ENCODE assay signal across 24 cellular contexts in the genomic region with DNA sequence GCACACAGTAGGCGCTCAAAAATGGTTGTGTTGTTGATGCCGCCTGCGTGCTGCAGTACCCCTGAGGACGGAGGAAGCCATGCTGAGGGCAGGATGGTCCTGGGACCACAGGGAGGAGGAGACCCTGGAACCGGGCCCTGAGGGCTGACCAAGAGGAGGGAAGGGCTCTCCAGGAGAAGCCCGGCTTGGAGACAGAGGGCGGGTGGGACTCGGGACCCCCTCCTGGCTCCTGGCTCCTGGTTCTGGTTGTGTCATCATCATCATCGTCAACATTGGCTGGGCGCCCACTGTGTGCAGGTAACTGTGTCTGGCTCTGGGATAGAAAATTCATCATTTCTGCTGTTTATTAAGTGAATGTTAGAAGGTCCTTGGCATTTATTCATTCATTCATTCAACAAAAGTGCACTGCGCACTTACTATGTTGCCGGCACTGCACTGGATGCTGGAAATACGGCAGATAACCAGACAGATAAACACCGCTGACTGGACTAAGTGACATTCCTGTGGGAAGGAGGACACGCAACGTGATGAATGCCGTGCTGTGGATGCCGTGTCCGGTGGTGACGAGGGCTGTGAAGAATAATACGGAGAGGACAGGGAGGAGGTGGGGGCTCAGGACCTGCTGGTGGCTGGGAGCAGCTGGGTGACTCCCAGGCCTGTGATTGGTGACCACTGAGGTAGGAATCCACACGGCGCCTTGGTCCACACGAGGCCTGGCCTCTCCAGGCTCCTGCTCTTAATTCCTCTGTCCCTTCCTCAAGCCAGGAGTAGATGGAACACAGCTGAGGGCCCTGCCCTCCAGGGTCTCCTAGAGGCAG. TPM values are rescaled to one million over a fixed set of nuclear protein-coding genes. Genes with fewer than 3 reads are reported as not detected.
A peak's percentile ranks its signal among the peaks of the same experiment; 100 is the strongest.
DNase-seq lines count a peak whose midpoint lies in the region; ATAC-seq and TF ChIP-seq lines count a peak whose summit lies in the region.
"Had no signal": no experiment of that assay in that cellular context is flagged by ENCODE, and none has a peak within 500 bp of the region (broad histone marks: within the 10 kb centered on the region; RNA-seq: fewer than 3 reads in every experiment).

No MANE protein-coding gene starts in this region.

- H3K27me3 ChIP-seq in neural progenitor cell (peaks cover 6% of the 10 kb centered on the region), aorta (ENCODE audit: control insufficient read depth in 1 of 2, insufficient read depth in 2 of 2, low read length in 1 of 2) (no peaks in the 10 kb centered on the region)
- H3K27me3 ChIP-seq: BLaER1 treated with 17β-estradiol and CSF1 and Interleukin-3, amounts not matched to agents 10 nM and 100 nM; Peyer's patch had no signal

- no peak overlapping the region for H2AFZ ChIP-seq in neural progenitor cell (replicated peaks)
- H2AFZ ChIP-seq: GM23248 had no signal

- no peaks in the 10 kb centered on the region for H3K79me2 ChIP-seq in neural progenitor cell (ENCODE audit: low read depth)

- H3K36me3 Mint-ChIP-seq in WTC11 (no peaks in the 10 kb centered on the region), neural progenitor cell (no peaks in the 10 kb centered on the region)
- H3K36me3 Mint-ChIP-seq in activated T-cell treated with anti-CD3 and anti-CD28 coated beads, Interleukin-2, amount 50 U/mL, for 72 hours (ENCODE audit: insufficient read depth in 2 of 2), result no peaks in the 10 kb centered on the region
- H3K36me3 Mint-ChIP-seq: CD8-positive, alpha-beta T cell had no signal

- no peak overlapping the region for H3K9ac ChIP-seq in neural progenitor cell
- H3K9ac ChIP-seq: BLaER1 treated with 17β-estradiol and CSF1 and Interleukin-3, amounts not matched to agents 10 nM and 100 nM; GM23248; SK-N-SH had no signal

- DNase-seq in Right ventricle myocardium superior (peak; percentile 35), cardiac septum (ENCODE audit: low spot score) (no peak), WTC11 (ENCODE audit: low spot score) (peak; percentile 8), neural progenitor cell (ENCODE audit: low spot score) (no peak), aorta (peak; percentile 39 to 50), NCI-H1092 treated with DMSO at 0.1 percent for 48 hours (lab: John Stamatoyannopoulos, UW) (no peak)
- no peak for DNase-seq in activated effector memory CD4-positive, alpha-beta T cell treated with Interleukin-2 at 50 U/mL for 16 hours
- DNase-seq in activated T-cell treated with anti-CD3 and anti-CD28 coated beads, Interleukin-2, amount 50 U/mL, for 72 hours, result no peak
- DNase-seq: 8988T; CD8-positive, alpha-beta T cell; DMS153; GM23248; HCEC 1CT; IMR-90; NCI-H1694; NCI-H2081; NCI-H2171; NCI-H345; NCI-H524; Peyer's patch; SIG-M5; SK-N-SH had no signal

- no peak overlapping the region for H3K4me3 ChIP-seq in neural progenitor cell
- no peak overlapping the region for H3K4me3 ChIP-seq in aorta (ENCODE audit: low read length in 2 of 2)
- H3K4me3 ChIP-seq: BLaER1 treated with 17β-estradiol and CSF1 and Interleukin-3, amounts not matched to agents 10 nM and 100 nM; GM23248; Peyer's patch had no signal

- WGBS in aorta, 2 donors, result 87 to 88% methylated on average over 20 to 24 of the region's 24 CpGs

- POLR2A ChIA-PET in WTC11 (lab: Charles Lee), result no interaction called here

- H3K9me3 Mint-ChIP-seq in WTC11 (no peaks in the 10 kb centered on the region), neural progenitor cell (no peaks in the 10 kb centered on the region)
- H3K9me3 Mint-ChIP-seq in activated T-cell treated with anti-CD3 and anti-CD28 coated beads, Interleukin-2, amount 50 U/mL, for 72 hours, result no peaks in the 10 kb centered on the region
- H3K9me3 Mint-ChIP-seq: CD8-positive, alpha-beta T cell had no signal

- no peaks in the 10 kb centered on the region for H3K4me1 ChIP-seq in neural progenitor cell
- H3K4me1 ChIP-seq in aorta (ENCODE audit: control insufficient read depth in 1 of 2, insufficient read depth in 2 of 2, low read length in 2 of 2), result no peaks in the 10 kb centered on the region
- H3K4me1 ChIP-seq: BLaER1 treated with 17β-estradiol and CSF1 and Interleukin-3, amounts not matched to agents 10 nM and 100 nM; Peyer's patch had no signal

- H3K4me1 Mint-ChIP-seq in WTC11 (peaks cover 3% of the 10 kb centered on the region; the same call in 1 of the 2 replicates), neural progenitor cell (peaks cover 6% of the 10 kb centered on the region)
- H3K4me1 Mint-ChIP-seq in activated T-cell treated with anti-CD3 and anti-CD28 coated beads, Interleukin-2, amount 50 U/mL, for 72 hours (ENCODE audit: low read depth), result no peaks in the 10 kb centered on the region

- no peaks in the 10 kb centered on the region for H4K20me1 ChIP-seq in neural progenitor cell (ENCODE audit: low read depth)
- H4K20me1 ChIP-seq: BLaER1 treated with 17β-estradiol and CSF1 and Interleukin-3, amounts not matched to agents 10 nM and 100 nM had no signal

- no peak overlapping the region for H3K4me2 ChIP-seq in neural progenitor cell
- H3K4me2 ChIP-seq: BLaER1 treated with 17β-estradiol and CSF1 and Interleukin-3, amounts not matched to agents 10 nM and 100 nM; SK-N-SH had no signal

- TF ChIP-seq CTCF in WTC11 (IDR thresholded peaks at IDR 0.05), result no peak
- no peak for TF ChIP-seq CTCF in neural progenitor cell (IDR thresholded peaks at IDR 0.05)

- H3K9me3 ChIP-seq in neural progenitor cell (ENCODE audit: low read depth), result no peaks in the 10 kb centered on the region
- H3K9me3 ChIP-seq in aorta (ENCODE audit: control insufficient read depth, low read length), result no peaks in the 10 kb centered on the region
- H3K9me3 ChIP-seq: BLaER1 treated with 17β-estradiol and CSF1 and Interleukin-3, amounts not matched to agents 10 nM and 100 nM; Peyer's patch; SK-N-SH had no signal

- H3F3A ChIP-seq in neural progenitor cell (ENCODE audit: low read depth), result no peaks in the 10 kb centered on the region

- H3K27ac ChIP-seq in neural progenitor cell (no peak overlapping the region), aorta (ENCODE audit: low read depth in 1 of 2, low read length in 2 of 2) (no peak overlapping the region)
- H3K27ac ChIP-seq: BLaER1 treated with 17β-estradiol and CSF1 and Interleukin-3, amounts not matched to agents 10 nM and 100 nM; GM23248; Peyer's patch had no signal

- H3K27ac Mint-ChIP-seq in WTC11 (no peak overlapping the region), neural progenitor cell (peak overlapping the region; percentile 43)
- no peak overlapping the region for H3K27ac Mint-ChIP-seq in activated T-cell treated with anti-CD3 and anti-CD28 coated beads, Interleukin-2, amount 50 U/mL, for 72 hours
- H3K27ac Mint-ChIP-seq: CD8-positive, alpha-beta T cell had no signal

- H3K27me3 Mint-ChIP-seq in WTC11 (ENCODE audit: low read depth) (no peaks in the 10 kb centered on the region; the same call in 1 of the 2 replicates), neural progenitor cell (ENCODE audit: insufficient read depth, low read depth) (peaks cover 4% of the 10 kb centered on the region)
- peaks cover 6% of the 10 kb centered on the region for H3K27me3 Mint-ChIP-seq in activated T-cell treated with anti-CD3 and anti-CD28 coated beads, Interleukin-2, amount 50 U/mL, for 72 hours (ENCODE audit: low read depth)

- ATAC-seq in Right ventricle myocardium superior (ENCODE audit: poor library complexity) (no peak), WTC11 (no peak), aorta (ENCODE audit: low FRiP score) (no peak)
- ATAC-seq in activated T-cell treated with anti-CD3 and anti-CD28 coated beads, Interleukin-2, amount 50 U/mL, for 72 hours (replicated peaks in 1 of 2), result no peak
- ATAC-seq: CD8-positive, alpha-beta T cell had no signal

- intact Hi-C loops in Right ventricle myocardium superior (cut with DNase I), result no loop called here
- intact Hi-C loops in cardiac septum (cut with DNase I), result no loop called here
- intact Hi-C loops in aorta (cut with DNase I), result no loop called here

- H3K4me3 Mint-ChIP-seq in WTC11 (no peak overlapping the region), neural progenitor cell (no peak overlapping the region)
- H3K4me3 Mint-ChIP-seq in activated T-cell treated with anti-CD3 and anti-CD28 coated beads, Interleukin-2, amount 50 U/mL, for 72 hours, result no peak overlapping the region
- H3K4me3 Mint-ChIP-seq: CD8-positive, alpha-beta T cell had no signal

- CTCF ChIA-PET in WTC11 (lab: Charles Lee), result no interaction called here

- H3K36me3 ChIP-seq in neural progenitor cell (no peaks in the 10 kb centered on the region), aorta (ENCODE audit: control insufficient read depth in 1 of 2, insufficient read depth in 2 of 2, low read length in 1 of 2) (no peaks in the 10 kb centered on the region)
- H3K36me3 ChIP-seq: BLaER1 treated with 17β-estradiol and CSF1 and Interleukin-3, amounts not matched to agents 10 nM and 100 nM; Peyer's patch had no signal

RNA-seq across cellular contexts. Expression of a gene that starts 35.3 kb away (rescaled TPM):
- total RNA-seq in Right ventricle myocardium superior (not detected), cardiac septum (0.19 TPM), WTC11 (2021) (0.44 to 0.72 TPM (median 0.50 TPM) in 3 replicates), neural progenitor cell (ENCODE audit: low replicate concordance) (0.50 TPM in 1 of 2 replicates, not detected in the other), aorta (under 1 TPM in 1 of 2 donors, not detected in 1; 0.23 TPM)
- polyA plus RNA-seq in aorta, result 1 to 10 TPM in 1 of 2 donors, under 1 TPM in 1; 0.67 to 3.0 TPM
- total RNA-seq in activated T-cell treated with anti-CD3 and anti-CD28 coated beads, Interleukin-2, amount 50 U/mL, for 72 hours, result under 1 TPM; 0.16 to 0.34 TPM
- total RNA-seq: G401, GM23248, IMR-90 had no signal
- polyA plus RNA-seq: GM23248 had no signal

RNA-seq across cellular contexts. Expression of a gene that starts 55.0 kb away (rescaled TPM):
- total RNA-seq in Right ventricle myocardium superior, result 11.3 TPM
- 10.3 TPM for total RNA-seq in cardiac septum
- total RNA-seq in WTC11 (2021), result 10.6 to 12.6 TPM (median 10.7 TPM) in 3 replicates
- total RNA-seq in neural progenitor cell (ENCODE audit: low replicate concordance), result 0.41 and 1.8 TPM in 2 replicates
- total RNA-seq in aorta, result under 1 TPM; 0.10 to 0.84 TPM
- polyA plus RNA-seq in aorta, result under 1 TPM in 1 of 2 donors, not detected in 1; 0.10 TPM
- total RNA-seq in activated T-cell treated with anti-CD3 and anti-CD28 coated beads, Interleukin-2, amount 50 U/mL, for 72 hours, result under 1 TPM in 1 of 2 donors, not detected in 1; 0.29 TPM
- total RNA-seq: G401, GM23248, IMR-90 had no signal
- polyA plus RNA-seq: GM23248 had no signal

Comparison
In these comparisons a context has a peak if more than half of its experiments do, and no peak if none do; other contexts are left out.
1. DNase-seq: peak in Right ventricle myocardium superior (single experiment), WTC11 (single experiment) and aorta (2 of 2); none in cardiac septum (single experiment), neural progenitor cell (single experiment), NCI-H1092 treated with DMSO at 0.1 percent for 48 hours (single experiment), activated effector memory CD4-positive, alpha-beta T cell treated with Interleukin-2 at 50 U/mL for 16 hours (single experiment) and activated T-cell treated with anti-CD3 and anti-CD28 coated beads, Interleukin-2, amount 50 U/mL, for 72 hours (0 of 2).